Comparison of ENCODE assay signal across 15 cellular contexts in genomic region chr7:115094163-115094562, GRCh38.
"Had no signal": no experiment of that assay in that cellular context is flagged by ENCODE, and none has a peak within 500 bp of the region (broad histone marks: within the 10 kb centered on the region; RNA-seq: fewer than 3 reads in every experiment).

No MANE protein-coding gene starts in this region.

- H3K79me2 ChIP-seq: hepatocyte had no signal

- H3K4me3 ChIP-seq: adrenal gland, hepatocyte, left ventricle myocardium inferior, sigmoid colon, testis had no signal

- H3K9me3 ChIP-seq: adrenal gland, left ventricle myocardium inferior, sigmoid colon, testis had no signal

- H3K27me3 ChIP-seq: adrenal gland, hepatocyte, sigmoid colon, testis had no signal

- H3K4me1 ChIP-seq: adrenal gland, testis had no signal

- H3K4me2 ChIP-seq: hepatocyte had no signal

- ATAC-seq: activated T-helper 17 cell treated with anti-CD3 and anti-CD28 coated beads, Interleukin-2, amount 50 U/mL, for 72 hours; stimulated activated naive CD8-positive, alpha-beta T cell treated with anti-CD3 and anti-CD28 coated beads, Interleukin-15, Interleukin-2, amounts not matched to agents 100 U/mL and 50 U/mL, for 24 hours had no signal

- H3K27ac ChIP-seq: adrenal gland, hepatocyte, left ventricle myocardium inferior, sigmoid colon, testis had no signal

- H2AFZ ChIP-seq: hepatocyte had no signal

- DNase-seq: activated CD4-positive, alpha-beta T cell treated with anti-CD3 and anti-CD28 coated beads, Interleukin-2, amount 10 ng/mL, durations not matched to agents 7 days and 5 days; activated CD4-positive, CD25-positive, alpha-beta regulatory T cell; activated CD8-positive, alpha-beta memory T cell treated with anti-CD3 and anti-CD28 coated beads for 24 hours; activated naive CD4-positive, alpha-beta T cell treated with anti-CD3 and anti-CD28 coated beads, Interleukin-2, amount 50 U/mL, for 16 hours; adrenal gland; endodermal cell; kidney; left ventricle myocardium inferior; mesendoderm; sigmoid colon; stimulated activated CD4-positive, alpha-beta T cell treated with anti-CD3 and anti-CD28 coated beads, Interleukin-2, amount 100 ng/mL, for 48 hours; stimulated activated naive CD8-positive, alpha-beta T cell treated with anti-CD3 and anti-CD28 coated beads, Interleukin-15, Interleukin-2, amounts not matched to agents 100 U/mL and 50 U/mL, for 24 hours; testis had no signal

- H3K36me3 ChIP-seq: adrenal gland, left ventricle myocardium inferior, sigmoid colon had no signal
